In genomic region chr7:80277434-80278427, GRCh38 we compare ENCODE assay signal across 11 cellular contexts.
DNase-seq lines count a peak whose midpoint lies in the region; ATAC-seq and TF ChIP-seq lines count a peak whose summit lies in the region.
"Had no signal": no experiment of that assay in that cellular context is flagged by ENCODE, and none has a peak within 500 bp of the region (broad histone marks: within the 10 kb centered on the region; RNA-seq: fewer than 3 reads in every experiment).

No MANE protein-coding gene starts in this region.

- no peak overlapping the region for H3K9ac ChIP-seq in mammary epithelial cell (ENCODE audit: insufficient read depth, low read length)
- H3K9ac ChIP-seq in mesenchymal stem cell (ENCODE audit: low read length), result peak overlapping the region; percentile 50

- H2BK15ac ChIP-seq in mesenchymal stem cell (ENCODE audit: low read depth, poor library complexity, severe bottlenecking), result no peak overlapping the region

- H2AFZ ChIP-seq in mammary epithelial cell (ENCODE audit: low read depth, low read length), result peak overlapping the region; percentile 50
- no peak overlapping the region for H2AFZ ChIP-seq in mesenchymal stem cell (ENCODE audit: low read depth, low read length)

- H4K8ac ChIP-seq in mesenchymal stem cell (ENCODE audit: low read length), result no peak overlapping the region

- no peaks in the 10 kb centered on the region for H3K79me1 ChIP-seq in mesenchymal stem cell (replicated peaks; ENCODE audit: low read length, poor library complexity, severe bottlenecking)

- H2BK5ac ChIP-seq in mesenchymal stem cell (ENCODE audit: low read depth, low read length, poor library complexity, severe bottlenecking), result no peak overlapping the region

- no peak overlapping the region for H4K91ac ChIP-seq in mesenchymal stem cell (ENCODE audit: low read length)

- WGBS in mammary epithelial cell (ENCODE audit: low coverage, missing lambda C conversion rate), result 60% methylated on average over 6 of the region's 6 CpGs
- WGBS in mesenchymal stem cell, result 0% methylated on average over 3 of the region's 6 CpGs

- H2BK12ac ChIP-seq in mesenchymal stem cell (ENCODE audit: low read length in 2 of 2), result no peak overlapping the region

- TF ChIP-seq RAD21 in Ishikawa (IDR thresholded peaks at IDR 0.05; ENCODE audit: low read depth), result peak; percentile 12; the same call in 1 of the 2 replicates

- DNase-seq in ACHN, result peak; percentile 87
- DNase-seq in mammary epithelial cell, result peak; percentile 77
- peak; percentile 90 for DNase-seq in mesenchymal stem cell
- no peak for DNase-seq in stimulated activated naive CD4-positive, alpha-beta T cell (lab: John Stamatoyannopoulos, UW)
- no peak for DNase-seq in activated T-cell treated with anti-CD3 and anti-CD28 coated beads, Interleukin-2, amount 50 U/mL, for 1 hour
- DNase-seq: activated T-cell treated with anti-CD3 and anti-CD28 coated beads, Interleukin-2, amount 50 U/mL, for 72 hours; CD4-positive, alpha-beta T cell; stimulated activated CD4-positive, alpha-beta T cell treated with anti-CD3 and anti-CD28 coated beads, Interleukin-4, amount 100 ng/mL, for 24 hours had no signal

- H3K27ac ChIP-seq in mammary epithelial cell (ENCODE audit: insufficient read depth, low read depth, low read length), result peak overlapping the region; percentile 8
- H3K27ac ChIP-seq in mesenchymal stem cell (ENCODE audit: low read length, poor library complexity, severe bottlenecking), result peak overlapping the region; percentile 99

- no peaks in the 10 kb centered on the region for H4K20me1 ChIP-seq in mammary epithelial cell (ENCODE audit: insufficient read depth, low read length)

- ATAC-seq in HG02610 (IDR thresholded peaks at IDR 0.05; ENCODE audit: unreplicated experiment), result no peak
- ATAC-seq in HG03039 (IDR thresholded peaks at IDR 0.05; ENCODE audit: unreplicated experiment), result no peak
- ATAC-seq: activated T-cell treated with anti-CD3 and anti-CD28 coated beads, Interleukin-2, amount 50 U/mL, for 72 hours had no signal

- H3K14ac ChIP-seq in mesenchymal stem cell (ENCODE audit: low read length in 2 of 2), result no peak overlapping the region

- H3K79me2 ChIP-seq in mammary epithelial cell (ENCODE audit: insufficient read depth, low read length), result no peaks in the 10 kb centered on the region

- H3K4me3 ChIP-seq in mammary epithelial cell (replicated peaks in 1 of 3; ENCODE audit: insufficient read depth in 1 of 3, low read depth in 2 of 3, low read length in 3 of 3) (no peak overlapping the region), mesenchymal stem cell (ENCODE audit: insufficient read depth in 1 of 2, low read depth in 1 of 2, low read length in 2 of 2) (no peak overlapping the region)

- H2BK120ac ChIP-seq in mesenchymal stem cell (ENCODE audit: low read depth, low read length), result no peak overlapping the region

- no peak overlapping the region for H3K18ac ChIP-seq in mesenchymal stem cell (ENCODE audit: low read depth in 1 of 2, low read length in 2 of 2)

- no peak overlapping the region for H3K23ac ChIP-seq in mesenchymal stem cell (ENCODE audit: low read length in 2 of 2)

- H3K4me2 ChIP-seq in mammary epithelial cell (ENCODE audit: insufficient read depth, low read depth, low read length) (peak overlapping the region; percentile 40), mesenchymal stem cell (ENCODE audit: low read length, poor library complexity, severe bottlenecking) (no peak overlapping the region)

- H3K9me3 ChIP-seq in mammary epithelial cell (replicated peaks; ENCODE audit: insufficient read depth, low read length) (no peaks in the 10 kb centered on the region), mesenchymal stem cell (ENCODE audit: control insufficient read depth, low read length) (no peaks in the 10 kb centered on the region)

- no peak for TF ChIP-seq CTCF in mammary epithelial cell (conservative IDR thresholded peaks at IDR 0.05 in 1 of 2, IDR thresholded peaks at IDR 0.05 in 1 of 2; ENCODE audit: extremely low read depth in 1 of 2, insufficient read depth in 1 of 2, low read depth in 1 of 2, low read length in 2 of 2)

- no TSS peak for BruUV-seq in mammary epithelial cell (replicated peaks; lab: Mats Ljungman, UMichigan)

- peaks cover 13% of the 10 kb centered on the region for H3K4me1 ChIP-seq in mammary epithelial cell (ENCODE audit: insufficient read depth, low read length)
- H3K4me1 ChIP-seq in mesenchymal stem cell (ENCODE audit: control insufficient read depth, insufficient read depth, low read depth, low read length), result no peaks in the 10 kb centered on the region

- dilution Hi-C loops in mammary epithelial cell (cut with HindIII; ENCODE audit: low sequenced_read_pairs), result no loop called here

- no peak overlapping the region for H2AK5ac ChIP-seq in mesenchymal stem cell (ENCODE audit: low read length, severe bottlenecking)

- H3K27me3 ChIP-seq in mammary epithelial cell (ENCODE audit: insufficient read depth, low read length), result no peaks in the 10 kb centered on the region
- no peaks in the 10 kb centered on the region for H3K27me3 ChIP-seq in mesenchymal stem cell (ENCODE audit: control insufficient read depth in 1 of 2, insufficient read depth in 1 of 2, low read length in 2 of 2)

- TF ChIP-seq EP300 in Ishikawa (IDR thresholded peaks at IDR 0.05; ENCODE audit: borderline replicate concordance), result peak; percentile 86

- CTCF ChIA-PET in mammary epithelial cell (lab: Charles Lee; ENCODE audit: low non-redundant PET), result interaction anchor here (0.6 kb wide), 1 partner anchor 970 kb away, joined by 3 read pairs; no protein-coding TSS in a partner anchor

- in situ Hi-C loops in ACHN (cut with HindIII; ENCODE audit: low pct_ligation_motif_present, low pct_unique_long_range_greater_than_20kb, low sequenced_read_pairs) (no loop called here), mammary epithelial cell (cut with MboI; ENCODE audit: low sequenced_read_pairs in 2 of 2) (no loop called here)

- intact Hi-C loops in mammary epithelial cell (cut with micrococcal nuclease), result no loop called here

- no peak overlapping the region for H3K4ac ChIP-seq in mesenchymal stem cell (ENCODE audit: low read depth in 1 of 2, low read length in 2 of 2)

- H3K36me3 ChIP-seq in mammary epithelial cell (ENCODE audit: insufficient read depth, low read length) (no peaks in the 10 kb centered on the region), mesenchymal stem cell (ENCODE audit: control insufficient read depth in 1 of 2, insufficient read depth in 2 of 2, low read depth in 1 of 2, low read length in 2 of 2) (no peaks in the 10 kb centered on the region)

TF ChIP-seq in Ishikawa, 13 proteins besides CTCF, POLR2A, EP300 and RAD21:
- TF ChIP-seq CREB1 (IDR thresholded peaks at IDR 0.05; ENCODE audit: low read depth) (no peak), NFIC (IDR thresholded peaks at IDR 0.05) (peak; percentile 96), TCF12 (IDR thresholded peaks at IDR 0.05; ENCODE audit: low read depth) (peak; percentile 88), ZBTB7A (IDR thresholded peaks at IDR 0.05; ENCODE audit: low read depth) (no peak), CEBPB (IDR thresholded peaks at IDR 0.05) (peak; percentile 43; the same call in 1 of the 2 replicates), REST (IDR thresholded peaks at IDR 0.05; ENCODE audit: low read depth) (no peak), USF1 (IDR thresholded peaks at IDR 0.05) (peak; percentile 75), YY1 (IDR thresholded peaks at IDR 0.05; ENCODE audit: low read depth) (no peak), MAX (IDR thresholded peaks at IDR 0.05) (peak; percentile 34; the same call in 1 of the 2 replicates), EGR1 (IDR thresholded peaks at IDR 0.05) (no peak), FOXM1 (IDR thresholded peaks at IDR 0.05; ENCODE audit: borderline replicate concordance, low read depth) (peak; percentile 85), TEAD4 (IDR thresholded peaks at IDR 0.05) (peak; percentile 72; the same call in 1 of the 2 replicates), TAF1 (IDR thresholded peaks at IDR 0.05; ENCODE audit: low read depth) (no peak)

Comparison
In these comparisons a context has a peak if more than half of its experiments do, and no peak if none do; other contexts are left out.
1. DNase-seq: peak in ACHN (single experiment), mammary epithelial cell (single experiment) and mesenchymal stem cell (single experiment); none in stimulated activated naive CD4-positive, alpha-beta T cell (0 of 6) and activated T-cell treated with anti-CD3 and anti-CD28 coated beads, Interleukin-2, amount 50 U/mL, for 1 hour (single experiment).